Comparison of ENCODE assay signal across 26 cellular contexts in the genomic region with DNA sequence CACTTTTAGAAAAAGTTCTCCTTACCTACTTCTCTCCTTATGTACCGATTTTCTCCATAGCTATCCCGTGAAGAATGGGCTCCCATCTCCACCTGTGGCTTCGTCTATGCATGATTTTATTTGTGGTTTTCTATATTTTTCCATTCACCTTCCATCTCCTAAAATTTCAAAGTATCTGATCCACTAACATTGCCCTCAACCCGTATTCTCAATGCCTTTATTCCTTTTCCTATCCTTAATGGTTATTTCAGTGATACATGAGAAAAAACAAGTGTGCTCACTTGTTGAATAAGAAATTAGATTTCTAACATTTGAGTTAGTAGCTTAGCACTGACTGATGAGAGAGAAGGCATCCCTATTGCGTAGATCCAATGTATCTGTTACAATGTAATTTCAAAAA.
"Had no signal": no experiment of that assay in that cellular context is flagged by ENCODE, and none has a peak within 500 bp of the region (broad histone marks: within the 10 kb centered on the region; RNA-seq: fewer than 3 reads in every experiment).

No MANE protein-coding gene starts in this region.

- DNase-seq: hypothalamus; immature natural killer cell; islet precursor cell; left ventricle myocardium inferior; mesendoderm; naive B cell; ovary; right lobe of liver; stimulated activated CD4-positive, alpha-beta T cell treated with anti-CD3 and anti-CD28 coated beads, Interleukin-12 subunit alpha, Interleukin-12 subunit beta, amount 100 ng/mL, for 4 hours; stimulated activated CD4-positive, alpha-beta T cell treated with anti-CD3 and anti-CD28 coated beads, Interleukin-15, amount 100 ng/mL, for 24 hours; stimulated activated CD4-positive, alpha-beta T cell treated with anti-CD3 and anti-CD28 coated beads, Interleukin-2, amount 100 ng/mL, for 24 hours; stimulated activated CD4-positive, alpha-beta T cell treated with anti-CD3 and anti-CD28 coated beads, Interleukin-4, amount 100 ng/mL, for 1 hour; stimulated activated naive B cell treated with anti-CD40 and anti-IgM and Interleukin-4, amounts not matched to agents 10 μg/mL and 1 μg/mL and 100 μg/mL, for 72 hours; stimulated activated naive CD8-positive, alpha-beta T cell treated with anti-CD3 and anti-CD28 coated beads, Interleukin-15, Interleukin-2, amounts not matched to agents 100 U/mL and 50 U/mL, for 24 hours; stomach; testis; thyroid gland; transverse colon; upper lobe of left lung had no signal

- H3K4me1 ChIP-seq: left ventricle myocardium inferior, right atrium auricular region, right lobe of liver, stomach, testis, thyroid gland, transverse colon, upper lobe of left lung, vagina had no signal

- H3K4me3 ChIP-seq: left ventricle myocardium inferior, lung, ovary, right atrium auricular region, right lobe of liver, skin epidermis, stomach, testis, thyroid gland, transverse colon, upper lobe of left lung, vagina had no signal

- ATAC-seq: natural killer cell treated with Interleukin-12 subunit alpha and Interleukin-12 subunit beta and Interleukin-15 and Interleukin-18, amount 100 ng/mL, for 72 hours; right lobe of liver; stimulated activated naive B cell treated with anti-CD40 and anti-IgM and Interleukin-4, amounts not matched to agents 10 μg/mL and 1 μg/mL and 100 μg/mL, for 72 hours; stimulated activated naive CD8-positive, alpha-beta T cell treated with anti-CD3 and anti-CD28 coated beads, Interleukin-15, Interleukin-2, amounts not matched to agents 100 U/mL and 50 U/mL, for 24 hours had no signal

- H3K27me3 ChIP-seq: ovary, right atrium auricular region, right lobe of liver, stomach, testis, thyroid gland, transverse colon, upper lobe of left lung, vagina had no signal

- H3K4me1 Mint-ChIP-seq: immature natural killer cell, mesothelial cell of epicardium had no signal

- H3K4me3 Mint-ChIP-seq: immature natural killer cell; mesothelial cell of epicardium; naive B cell; natural killer cell treated with Interleukin-12 subunit alpha and Interleukin-12 subunit beta and Interleukin-15 and Interleukin-18, amount 100 ng/mL, for 72 hours; stimulated activated naive B cell treated with anti-CD40 and anti-IgM and Interleukin-4, amounts not matched to agents 10 μg/mL and 1 μg/mL and 100 μg/mL, for 72 hours had no signal

- H3K27ac ChIP-seq: left ventricle myocardium inferior, ovary, right atrium auricular region, right lobe of liver, skin epidermis, stomach, testis, thyroid gland, transverse colon, upper lobe of left lung, vagina had no signal

- H3K9me3 Mint-ChIP-seq: immature natural killer cell; mesothelial cell of epicardium; naive B cell; natural killer cell treated with Interleukin-12 subunit alpha and Interleukin-12 subunit beta and Interleukin-15 and Interleukin-18, amount 100 ng/mL, for 72 hours; stimulated activated naive B cell treated with anti-CD40 and anti-IgM and Interleukin-4, amounts not matched to agents 10 μg/mL and 1 μg/mL and 100 μg/mL, for 72 hours had no signal

- H3K36me3 ChIP-seq: ovary had no signal

- H3K9me3 ChIP-seq: left ventricle myocardium inferior, ovary, right atrium auricular region, right lobe of liver, stomach, testis, thyroid gland, transverse colon, upper lobe of left lung, vagina had no signal

- H3K27ac Mint-ChIP-seq: mesothelial cell of epicardium; natural killer cell treated with Interleukin-12 subunit alpha and Interleukin-12 subunit beta and Interleukin-15 and Interleukin-18, amount 100 ng/mL, for 72 hours; progenitor cell of endocrine pancreas; stimulated activated naive B cell treated with anti-CD40 and anti-IgM and Interleukin-4, amounts not matched to agents 10 μg/mL and 1 μg/mL and 100 μg/mL, for 72 hours had no signal

- H3K27me3 Mint-ChIP-seq: naive B cell; natural killer cell treated with Interleukin-12 subunit alpha and Interleukin-12 subunit beta and Interleukin-15 and Interleukin-18, amount 100 ng/mL, for 72 hours; progenitor cell of endocrine pancreas; stimulated activated naive B cell treated with anti-CD40 and anti-IgM and Interleukin-4, amounts not matched to agents 10 μg/mL and 1 μg/mL and 100 μg/mL, for 72 hours had no signal
